ENCODE assay signal across 20 cellular contexts in the genomic region with DNA sequence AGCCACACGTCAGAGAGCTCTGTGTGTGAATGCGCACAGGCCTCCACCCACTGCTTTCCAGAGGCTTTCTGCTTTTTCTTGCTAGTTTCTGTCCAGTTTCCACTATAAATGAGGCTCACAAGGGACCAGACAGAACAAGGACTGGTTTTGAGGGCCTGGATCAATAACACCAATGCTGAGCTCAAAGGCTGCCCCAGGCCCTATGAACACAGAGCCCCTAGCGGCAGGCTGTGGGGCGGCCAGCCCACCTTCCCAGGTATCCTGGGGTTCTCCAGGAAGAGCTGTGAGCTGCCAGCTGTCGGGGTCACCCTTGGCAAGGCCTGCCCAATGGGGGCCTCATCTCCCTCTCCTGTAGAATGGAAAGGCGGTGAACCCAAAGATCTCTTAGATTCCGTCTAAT. TPM values are rescaled to one million over a fixed set of nuclear protein-coding genes. Genes with fewer than 3 reads are reported as not detected.
DNase-seq lines count a peak whose midpoint lies in the region; ATAC-seq and TF ChIP-seq lines count a peak whose summit lies in the region.
"Had no signal": no experiment of that assay in that cellular context is flagged by ENCODE, and none has a peak within 500 bp of the region (broad histone marks: within the 10 kb centered on the region; RNA-seq: fewer than 3 reads in every experiment).

No MANE protein-coding gene starts in this region.

- H3K9me3 Mint-ChIP-seq in stimulated activated naive CD8-positive, alpha-beta T cell treated with anti-CD3 and anti-CD28 coated beads, Interleukin-15, amount 100 ng/mL, for 72 hours, result no peaks in the 10 kb centered on the region
- H3K9me3 Mint-ChIP-seq in endothelial cell (ENCODE audit: unreplicated experiment), result no peaks in the 10 kb centered on the region
- H3K9me3 Mint-ChIP-seq: activated CD8-positive, alpha-beta T cell treated with anti-CD3 and anti-CD28 coated beads for 36 hours; activated T-helper 1 cell treated with anti-CD3 and anti-CD28 coated beads, Interleukin-12 subunit alpha, Interleukin-12 subunit beta, Interleukin-2, Interleukin-4 antibody, amounts not matched to agents 30 ng/mL and 10 ng/mL and 1 ng/mL, durations not matched to agents 14 hours and 24 hours and 36 hours; central memory CD8-positive, alpha-beta T cell; effector memory CD8-positive, alpha-beta T cell; stimulated activated memory B cell treated with anti-CD40 and anti-IgM and Interleukin-4, amounts not matched to agents 10 μg/mL and 1 μg/mL and 100 μg/mL, for 72 hours had no signal

- ATAC-seq in stimulated activated naive CD8-positive, alpha-beta T cell treated with anti-CD3 and anti-CD28 coated beads, Interleukin-15, amount 100 ng/mL, for 72 hours, result no peak
- no peak for ATAC-seq in stimulated activated naive CD8-positive, alpha-beta T cell treated with anti-CD3 and anti-CD28 coated beads, Interleukin-15, Interleukin-2, amounts not matched to agents 100 U/mL and 50 U/mL, for 24 hours
- no peak for ATAC-seq in lower lobe of right lung
- ATAC-seq: activated CD8-positive, alpha-beta T cell treated with anti-CD3 and anti-CD28 coated beads for 36 hours; effector memory CD8-positive, alpha-beta T cell; stimulated activated memory B cell treated with anti-CD40 and anti-IgM and Interleukin-4, amounts not matched to agents 10 μg/mL and 1 μg/mL and 100 μg/mL, for 72 hours had no signal

- H3K4me3 ChIP-seq in lower lobe of right lung (no peak overlapping the region), uterus (no peak overlapping the region)
- H3K4me3 ChIP-seq: transverse colon had no signal

- H3K36me3 ChIP-seq in lower lobe of right lung (no peaks in the 10 kb centered on the region), uterus (no peaks in the 10 kb centered on the region)
- H3K36me3 ChIP-seq: transverse colon had no signal

- peak; percentile 26 for TF ChIP-seq CTCF in endothelial cell (IDR thresholded peaks at IDR 0.05; ENCODE audit: unreplicated experiment)
- no peak for TF ChIP-seq CTCF in lower lobe of right lung (IDR thresholded peaks at IDR 0.05)
- TF ChIP-seq CTCF in uterus (IDR thresholded peaks at IDR 0.05), result no peak

- H3K27me3 ChIP-seq in lower lobe of right lung (ENCODE audit: low read depth), result no peaks in the 10 kb centered on the region
- H3K27me3 ChIP-seq in uterus, result no peaks in the 10 kb centered on the region
- H3K27me3 ChIP-seq: transverse colon had no signal

- no peaks in the 10 kb centered on the region for H3K4me1 Mint-ChIP-seq in stimulated activated naive CD8-positive, alpha-beta T cell treated with anti-CD3 and anti-CD28 coated beads, Interleukin-15, amount 100 ng/mL, for 72 hours
- peaks cover 7% of the 10 kb centered on the region for H3K4me1 Mint-ChIP-seq in endothelial cell (ENCODE audit: unreplicated experiment)
- H3K4me1 Mint-ChIP-seq: central memory CD8-positive, alpha-beta T cell; stimulated activated memory B cell treated with anti-CD40 and anti-IgM and Interleukin-4, amounts not matched to agents 10 μg/mL and 1 μg/mL and 100 μg/mL, for 72 hours had no signal

- DNase-seq in stimulated activated naive CD8-positive, alpha-beta T cell treated with anti-CD3 and anti-CD28 coated beads, Interleukin-15, amount 100 ng/mL, for 72 hours, result no peak
- no peak for DNase-seq in stimulated activated naive CD8-positive, alpha-beta T cell treated with anti-CD3 and anti-CD28 coated beads, Interleukin-15, Interleukin-2, amounts not matched to agents 100 U/mL and 50 U/mL, for 24 hours
- DNase-seq in endothelial cell (ENCODE audit: low spot score) (peak; percentile 27), lower lobe of right lung (no peak), uterus (no peak), C1 segment of cervical spinal cord (lab: John Stamatoyannopoulos, UW) (no peak)
- DNase-seq: activated CD8-positive, alpha-beta T cell treated with anti-CD3 and anti-CD28 coated beads for 36 hours; effector memory CD8-positive, alpha-beta T cell; GOT3; hypothalamus; NCI-H2081 treated with DMSO at 0.1 percent for 48 hours; RPMI8226; SW 1271; transverse colon had no signal

- no peak for TF ChIP-seq POLR2A in uterus (IDR thresholded peaks at IDR 0.05)

- H3K27ac Mint-ChIP-seq in stimulated activated naive CD8-positive, alpha-beta T cell treated with anti-CD3 and anti-CD28 coated beads, Interleukin-15, amount 100 ng/mL, for 72 hours, result peak overlapping the region; percentile 30 to 68
- H3K27ac Mint-ChIP-seq in endothelial cell (ENCODE audit: unreplicated experiment), result no peak overlapping the region
- H3K27ac Mint-ChIP-seq: activated CD8-positive, alpha-beta T cell treated with anti-CD3 and anti-CD28 coated beads for 36 hours; activated T-helper 1 cell treated with anti-CD3 and anti-CD28 coated beads, Interleukin-12 subunit alpha, Interleukin-12 subunit beta, Interleukin-2, Interleukin-4 antibody, amounts not matched to agents 30 ng/mL and 10 ng/mL and 1 ng/mL, durations not matched to agents 14 hours and 24 hours and 36 hours; effector memory CD8-positive, alpha-beta T cell; stimulated activated memory B cell treated with anti-CD40 and anti-IgM and Interleukin-4, amounts not matched to agents 10 μg/mL and 1 μg/mL and 100 μg/mL, for 72 hours had no signal

- H3K27ac ChIP-seq in lower lobe of right lung (no peak overlapping the region), uterus (no peak overlapping the region)
- H3K27ac ChIP-seq: transverse colon had no signal

- no peaks in the 10 kb centered on the region for H3K9me3 ChIP-seq in lower lobe of right lung
- no peaks in the 10 kb centered on the region for H3K9me3 ChIP-seq in uterus
- H3K9me3 ChIP-seq: transverse colon had no signal

- H3K4me3 Mint-ChIP-seq in stimulated activated naive CD8-positive, alpha-beta T cell treated with anti-CD3 and anti-CD28 coated beads, Interleukin-15, amount 100 ng/mL, for 72 hours, result no peak overlapping the region
- no peak overlapping the region for H3K4me3 Mint-ChIP-seq in endothelial cell (ENCODE audit: unreplicated experiment)
- H3K4me3 Mint-ChIP-seq: activated CD8-positive, alpha-beta T cell treated with anti-CD3 and anti-CD28 coated beads for 36 hours; activated T-helper 1 cell treated with anti-CD3 and anti-CD28 coated beads, Interleukin-12 subunit alpha, Interleukin-12 subunit beta, Interleukin-2, Interleukin-4 antibody, amounts not matched to agents 30 ng/mL and 10 ng/mL and 1 ng/mL, durations not matched to agents 14 hours and 24 hours and 36 hours; central memory CD8-positive, alpha-beta T cell; effector memory CD8-positive, alpha-beta T cell; stimulated activated memory B cell treated with anti-CD40 and anti-IgM and Interleukin-4, amounts not matched to agents 10 μg/mL and 1 μg/mL and 100 μg/mL, for 72 hours had no signal

- no peaks in the 10 kb centered on the region for H3K27me3 Mint-ChIP-seq in stimulated activated naive CD8-positive, alpha-beta T cell treated with anti-CD3 and anti-CD28 coated beads, Interleukin-15, amount 100 ng/mL, for 72 hours
- peaks cover 8% of the 10 kb centered on the region for H3K27me3 Mint-ChIP-seq in endothelial cell (ENCODE audit: unreplicated experiment)
- H3K27me3 Mint-ChIP-seq: activated CD8-positive, alpha-beta T cell treated with anti-CD3 and anti-CD28 coated beads for 36 hours; central memory CD8-positive, alpha-beta T cell had no signal

- H3K36me3 Mint-ChIP-seq in endothelial cell (ENCODE audit: low read depth, unreplicated experiment), result no peaks in the 10 kb centered on the region
- H3K36me3 Mint-ChIP-seq: stimulated activated memory B cell treated with anti-CD40 and anti-IgM and Interleukin-4, amounts not matched to agents 10 μg/mL and 1 μg/mL and 100 μg/mL, for 72 hours had no signal

- no peaks in the 10 kb centered on the region for H3K4me1 ChIP-seq in lower lobe of right lung
- H3K4me1 ChIP-seq in uterus, result no peaks in the 10 kb centered on the region
- H3K4me1 ChIP-seq: transverse colon had no signal

- intact Hi-C loops in lower lobe of right lung (cut with DNase I), result no loop called here
- intact Hi-C loops in uterus (cut with DNase I; ENCODE audit: low total_unique reads), result no loop called here

RNA-seq across cellular contexts. Expression of a gene that starts 2.2 kb away (rescaled TPM):
- total RNA-seq in endothelial cell (ENCODE audit: unreplicated experiment) (not detected), lower lobe of right lung (4.5 TPM), uterus (10 to 100 TPM in 1 of 4 donors, 1 to 10 TPM in 2, under 1 TPM in 1; 0.48 to 11.8 (median 5.6) TPM)
- total RNA-seq: A673; activated CD8-positive, alpha-beta T cell treated with anti-CD3 and anti-CD28 coated beads for 36 hours; activated T-helper 1 cell treated with anti-CD3 and anti-CD28 coated beads, Interleukin-12 subunit alpha, Interleukin-12 subunit beta, Interleukin-2, Interleukin-4 antibody, amounts not matched to agents 30 ng/mL and 10 ng/mL and 1 ng/mL, durations not matched to agents 14 hours and 24 hours and 36 hours; Daoy; myocyte had no signal

RNA-seq across cellular contexts. Expression of a gene that starts 15.0 kb away (rescaled TPM):
- total RNA-seq in endothelial cell (ENCODE audit: unreplicated experiment) (not detected), lower lobe of right lung (not detected), uterus (under 1 TPM in 1 of 4 donors, not detected in 3; 0.18 TPM)
- total RNA-seq: A673; activated CD8-positive, alpha-beta T cell treated with anti-CD3 and anti-CD28 coated beads for 36 hours; activated T-helper 1 cell treated with anti-CD3 and anti-CD28 coated beads, Interleukin-12 subunit alpha, Interleukin-12 subunit beta, Interleukin-2, Interleukin-4 antibody, amounts not matched to agents 30 ng/mL and 10 ng/mL and 1 ng/mL, durations not matched to agents 14 hours and 24 hours and 36 hours; Daoy; myocyte; transverse colon had no signal

RNA-seq across cellular contexts. Expression of a gene that starts 21.7 kb away (rescaled TPM):
- total RNA-seq in endothelial cell (ENCODE audit: unreplicated experiment) (16.9 TPM), lower lobe of right lung (25.1 TPM), uterus (10 to 100 TPM; 16.8 to 48.0 (median 37.7) TPM)

RNA-seq across cellular contexts. Expression of a gene that starts 38.1 kb away (rescaled TPM):
- total RNA-seq in endothelial cell (ENCODE audit: unreplicated experiment), result 8.2 TPM
- total RNA-seq in lower lobe of right lung, result 23.7 TPM
- total RNA-seq in uterus, result 1 to 10 TPM in 3 of 4 donors, under 1 TPM in 1; 0.26 to 8.7 (median 6.9) TPM

RNA-seq across cellular contexts. Expression of a gene that starts 42.4 kb away (rescaled TPM):
- total RNA-seq in endothelial cell (ENCODE audit: unreplicated experiment) (1.1 TPM), lower lobe of right lung (7.3 TPM), uterus (10 to 100 TPM in 1 of 4 donors, 1 to 10 TPM in 2, not detected in 1; 1.8 to 35.2 (median 8.7) TPM)
- total RNA-seq: A673; activated CD8-positive, alpha-beta T cell treated with anti-CD3 and anti-CD28 coated beads for 36 hours; Daoy had no signal
